ENCODE assay signal across 3 cellular contexts in the genomic region with DNA sequence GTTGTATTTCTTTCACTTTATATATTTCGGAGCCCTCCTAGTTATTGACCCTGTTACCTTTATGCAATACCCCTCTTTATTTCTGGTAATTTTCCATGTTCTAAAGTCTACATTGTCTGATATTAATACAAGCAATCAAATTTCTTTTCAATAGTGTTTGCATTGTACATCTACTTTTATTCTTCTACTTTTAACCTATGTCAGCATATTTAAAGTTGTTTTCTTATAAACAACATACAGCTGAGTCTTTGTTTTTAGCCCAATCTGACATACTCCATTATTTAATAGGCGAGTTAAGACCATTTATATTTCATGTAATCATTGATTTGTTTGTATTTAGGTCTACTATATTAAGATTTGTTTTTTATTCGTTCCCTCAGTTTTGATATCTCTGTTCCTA.
TF ChIP-seq lines count a peak whose summit lies in the region.

No MANE protein-coding gene starts in this region.

TF ChIP-seq in A549, 52 proteins besides CTCF, POLR2A, EP300 and RAD21:
- TF ChIP-seq SREBF2 (IDR thresholded peaks at IDR 0.05), result no peak
- TF ChIP-seq MAFK (IDR thresholded peaks at IDR 0.05; ENCODE audit: partially characterized antibody), result peak; percentile 87

TF ChIP-seq in IMR-90, 13 proteins besides CTCF, POLR2A, EP300 and RAD21:
- TF ChIP-seq CEBPB (IDR thresholded peaks at IDR 0.05; ENCODE audit: low read depth, low read length), result no peak
- TF ChIP-seq MAFK (IDR thresholded peaks at IDR 0.05; ENCODE audit: low read depth, low read length), result peak; percentile 93
TF ChIP-seq in IMR-90: peak in this region for 1.

TF ChIP-seq in H1, 55 proteins besides CTCF, POLR2A, EP300 and RAD21:
- TF ChIP-seq JUN (IDR thresholded peaks at IDR 0.05; ENCODE audit: low read depth, low read length) (no peak), MAFK (IDR thresholded peaks at IDR 0.05; ENCODE audit: low read depth, low read length) (peak; percentile 21; the same call in 1 of the 2 replicates), CEBPB (IDR thresholded peaks at IDR 0.05; ENCODE audit: low read depth, low read length) (no peak), EGR1 (IDR thresholded peaks at IDR 0.05; ENCODE audit: borderline replicate concordance, low read depth, low read length) (no peak)
- TF ChIP-seq, protein P1, sequence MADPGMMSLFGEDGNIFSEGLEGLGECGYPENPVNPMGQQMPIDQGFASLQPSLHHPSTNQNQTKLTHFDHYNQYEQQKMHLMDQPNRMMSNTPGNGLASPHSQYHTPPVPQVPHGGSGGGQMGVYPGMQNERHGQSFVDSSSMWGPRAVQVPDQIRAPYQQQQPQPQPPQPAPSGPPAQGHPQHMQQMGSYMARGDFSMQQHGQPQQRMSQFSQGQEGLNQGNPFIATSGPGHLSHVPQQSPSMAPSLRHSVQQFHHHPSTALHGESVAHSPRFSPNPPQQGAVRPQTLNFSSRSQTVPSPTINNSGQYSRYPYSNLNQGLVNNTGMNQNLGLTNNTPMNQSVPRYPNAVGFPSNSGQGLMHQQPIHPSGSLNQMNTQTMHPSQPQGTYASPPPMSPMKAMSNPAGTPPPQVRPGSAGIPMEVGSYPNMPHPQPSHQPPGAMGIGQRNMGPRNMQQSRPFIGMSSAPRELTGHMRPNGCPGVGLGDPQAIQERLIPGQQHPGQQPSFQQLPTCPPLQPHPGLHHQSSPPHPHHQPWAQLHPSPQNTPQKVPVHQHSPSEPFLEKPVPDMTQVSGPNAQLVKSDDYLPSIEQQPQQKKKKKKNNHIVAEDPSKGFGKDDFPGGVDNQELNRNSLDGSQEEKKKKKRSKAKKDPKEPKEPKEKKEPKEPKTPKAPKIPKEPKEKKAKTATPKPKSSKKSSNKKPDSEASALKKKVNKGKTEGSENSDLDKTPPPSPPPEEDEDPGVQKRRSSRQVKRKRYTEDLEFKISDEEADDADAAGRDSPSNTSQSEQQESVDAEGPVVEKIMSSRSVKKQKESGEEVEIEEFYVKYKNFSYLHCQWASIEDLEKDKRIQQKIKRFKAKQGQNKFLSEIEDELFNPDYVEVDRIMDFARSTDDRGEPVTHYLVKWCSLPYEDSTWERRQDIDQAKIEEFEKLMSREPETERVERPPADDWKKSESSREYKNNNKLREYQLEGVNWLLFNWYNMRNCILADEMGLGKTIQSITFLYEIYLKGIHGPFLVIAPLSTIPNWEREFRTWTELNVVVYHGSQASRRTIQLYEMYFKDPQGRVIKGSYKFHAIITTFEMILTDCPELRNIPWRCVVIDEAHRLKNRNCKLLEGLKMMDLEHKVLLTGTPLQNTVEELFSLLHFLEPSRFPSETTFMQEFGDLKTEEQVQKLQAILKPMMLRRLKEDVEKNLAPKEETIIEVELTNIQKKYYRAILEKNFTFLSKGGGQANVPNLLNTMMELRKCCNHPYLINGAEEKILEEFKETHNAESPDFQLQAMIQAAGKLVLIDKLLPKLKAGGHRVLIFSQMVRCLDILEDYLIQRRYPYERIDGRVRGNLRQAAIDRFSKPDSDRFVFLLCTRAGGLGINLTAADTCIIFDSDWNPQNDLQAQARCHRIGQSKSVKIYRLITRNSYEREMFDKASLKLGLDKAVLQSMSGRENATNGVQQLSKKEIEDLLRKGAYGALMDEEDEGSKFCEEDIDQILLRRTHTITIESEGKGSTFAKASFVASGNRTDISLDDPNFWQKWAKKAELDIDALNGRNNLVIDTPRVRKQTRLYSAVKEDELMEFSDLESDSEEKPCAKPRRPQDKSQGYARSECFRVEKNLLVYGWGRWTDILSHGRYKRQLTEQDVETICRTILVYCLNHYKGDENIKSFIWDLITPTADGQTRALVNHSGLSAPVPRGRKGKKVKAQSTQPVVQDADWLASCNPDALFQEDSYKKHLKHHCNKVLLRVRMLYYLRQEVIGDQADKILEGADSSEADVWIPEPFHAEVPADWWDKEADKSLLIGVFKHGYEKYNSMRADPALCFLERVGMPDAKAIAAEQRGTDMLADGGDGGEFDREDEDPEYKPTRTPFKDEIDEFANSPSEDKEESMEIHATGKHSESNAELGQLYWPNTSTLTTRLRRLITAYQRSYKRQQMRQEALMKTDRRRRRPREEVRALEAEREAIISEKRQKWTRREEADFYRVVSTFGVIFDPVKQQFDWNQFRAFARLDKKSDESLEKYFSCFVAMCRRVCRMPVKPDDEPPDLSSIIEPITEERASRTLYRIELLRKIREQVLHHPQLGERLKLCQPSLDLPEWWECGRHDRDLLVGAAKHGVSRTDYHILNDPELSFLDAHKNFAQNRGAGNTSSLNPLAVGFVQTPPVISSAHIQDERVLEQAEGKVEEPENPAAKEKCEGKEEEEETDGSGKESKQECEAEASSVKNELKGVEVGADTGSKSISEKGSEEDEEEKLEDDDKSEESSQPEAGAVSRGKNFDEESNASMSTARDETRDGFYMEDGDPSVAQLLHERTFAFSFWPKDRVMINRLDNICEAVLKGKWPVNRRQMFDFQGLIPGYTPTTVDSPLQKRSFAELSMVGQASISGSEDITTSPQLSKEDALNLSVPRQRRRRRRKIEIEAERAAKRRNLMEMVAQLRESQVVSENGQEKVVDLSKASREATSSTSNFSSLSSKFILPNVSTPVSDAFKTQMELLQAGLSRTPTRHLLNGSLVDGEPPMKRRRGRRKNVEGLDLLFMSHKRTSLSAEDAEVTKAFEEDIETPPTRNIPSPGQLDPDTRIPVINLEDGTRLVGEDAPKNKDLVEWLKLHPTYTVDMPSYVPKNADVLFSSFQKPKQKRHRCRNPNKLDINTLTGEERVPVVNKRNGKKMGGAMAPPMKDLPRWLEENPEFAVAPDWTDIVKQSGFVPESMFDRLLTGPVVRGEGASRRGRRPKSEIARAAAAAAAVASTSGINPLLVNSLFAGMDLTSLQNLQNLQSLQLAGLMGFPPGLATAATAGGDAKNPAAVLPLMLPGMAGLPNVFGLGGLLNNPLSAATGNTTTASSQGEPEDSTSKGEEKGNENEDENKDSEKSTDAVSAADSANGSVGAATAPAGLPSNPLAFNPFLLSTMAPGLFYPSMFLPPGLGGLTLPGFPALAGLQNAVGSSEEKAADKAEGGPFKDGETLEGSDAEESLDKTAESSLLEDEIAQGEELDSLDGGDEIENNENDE (IDR thresholded peaks at IDR 0.05; ENCODE audit: insufficient replicate concordance, low read length), result no peak
